11 cellular contexts compared by ENCODE assay signal in genomic region chr2:47155091-47155876, GRCh38. TPM values are rescaled to one million over a fixed set of nuclear protein-coding genes. Genes with fewer than 3 reads are reported as not detected.
DNase-seq lines count a peak whose midpoint lies in the region; ATAC-seq, FAIRE-seq and TF ChIP-seq lines count a peak whose summit lies in the region.
"Had no signal": no experiment of that assay in that cellular context is flagged by ENCODE, and none has a peak within 500 bp of the region (broad histone marks: within the 10 kb centered on the region; RNA-seq: fewer than 3 reads in every experiment).

Gene STPG4, minus strand, starts transcription at chr2:47155308. Its CDS starts 57 bp downstream, at chr2:47155251.

- H3K36me3 Mint-ChIP-seq in CD4-positive, alpha-beta T cell (ENCODE audit: low read depth): peaks cover 68% of the 10 kb centered on the region
- H3K36me3 Mint-ChIP-seq in immature natural killer cell: peaks cover 17 to 26% (median 18%) of the 10 kb centered on the region in 3 donors

- H3K9me3 Mint-ChIP-seq in CD4-positive, alpha-beta T cell: no peaks in the 10 kb centered on the region
- peaks cover 0 to 2% (median 0%) of the 10 kb centered on the region in 6 donors for H3K9me3 Mint-ChIP-seq in immature natural killer cell
- H3K9me3 Mint-ChIP-seq: activated naive CD4-positive, alpha-beta T cell treated with anti-CD3 and anti-CD28 coated beads, Interleukin-2, amount 50 U/mL, for 24 hours had no signal

- no peak within 1 kb of the TSS for H3K27ac ChIP-seq in CD4-positive, alpha-beta T cell (ENCODE audit: low read depth, low read length)

- DNase-seq in CD4-positive, alpha-beta T cell: no peak
- DNase-seq in GM19239 (ENCODE audit: insufficient read length, low spot score) (peak; percentile 20), immature natural killer cell (peak in 2 of 3 donors; percentile 26 to 39), COLO829 (ENCODE audit: low spot score) (no peak), NCI-H1930 (lab: John Stamatoyannopoulos, UW) (no peak)
- DNase-seq: effector memory CD4-positive, alpha-beta T cell had no signal

- H3K27me3 ChIP-seq in CD4-positive, alpha-beta T cell (ENCODE audit: control insufficient read depth, insufficient read depth, low read length): no peaks in the 10 kb centered on the region

- peak; percentile 47 for FAIRE-seq in GM19239 (lab: Jason Lieb, UNC)
- FAIRE-seq: RCC 7860 had no signal

- H3K9me3 ChIP-seq in CD4-positive, alpha-beta T cell (ENCODE audit: control insufficient read depth, low read length): no peaks in the 10 kb centered on the region

- no peak for TF ChIP-seq CTCF in CD4-positive, alpha-beta T cell (IDR thresholded peaks at IDR 0.05)

- CTCF ChIA-PET in CD4-positive, alpha-beta T cell (lab: Charles Lee): no interaction called here

- H3K4me3 Mint-ChIP-seq in CD4-positive, alpha-beta T cell: no peak within 1 kb of the TSS
- peak within 1 kb of the TSS; percentile 19 to 76 (median 48) for H3K4me3 Mint-ChIP-seq in immature natural killer cell
- H3K4me3 Mint-ChIP-seq: activated naive CD4-positive, alpha-beta T cell treated with anti-CD3 and anti-CD28 coated beads, Interleukin-2, amount 50 U/mL, for 24 hours had no signal

- POLR2A ChIA-PET in CD4-positive, alpha-beta T cell (lab: Charles Lee): no interaction called here

- no peaks in the 10 kb centered on the region for H3K27me3 Mint-ChIP-seq in CD4-positive, alpha-beta T cell
- no peaks in the 10 kb centered on the region for H3K27me3 Mint-ChIP-seq in immature natural killer cell (ENCODE audit: low read depth in 3 of 3)
- H3K27me3 Mint-ChIP-seq: activated naive CD4-positive, alpha-beta T cell treated with anti-CD3 and anti-CD28 coated beads, Interleukin-2, amount 50 U/mL, for 24 hours had no signal

- no peak for ATAC-seq in CD4-positive, alpha-beta T cell (ENCODE audit: poor library complexity)
- peak; percentile 42 for ATAC-seq in SK-N-SH treated with all-trans-retinoic acid at 6 μM for 48 hours
- ATAC-seq in GM19455 (IDR thresholded peaks at IDR 0.05; ENCODE audit: unreplicated experiment): no peak
- no peak for ATAC-seq in GM19324 (IDR thresholded peaks at IDR 0.05; ENCODE audit: low FRiP score, unreplicated experiment)

- intact Hi-C loops in CD4-positive, alpha-beta T cell (cut with DNase I, micrococcal nuclease): no loop called here

- H3K4me1 Mint-ChIP-seq in CD4-positive, alpha-beta T cell (ENCODE audit: low read depth): no peaks in the 10 kb centered on the region
- peaks cover 28 to 31% of the 10 kb centered on the region in 2 donors for H3K4me1 Mint-ChIP-seq in immature natural killer cell

- H3K27ac Mint-ChIP-seq in CD4-positive, alpha-beta T cell: peak within 1 kb of the TSS; percentile 29
- peak within 1 kb of the TSS; percentile 63 to 90 (median 74) for H3K27ac Mint-ChIP-seq in immature natural killer cell
- H3K27ac Mint-ChIP-seq: activated naive CD4-positive, alpha-beta T cell treated with anti-CD3 and anti-CD28 coated beads, Interleukin-2, amount 50 U/mL, for 24 hours had no signal

TF ChIP-seq in SK-N-SH treated with all-trans-retinoic acid at 6 μM for 48 hours, 23 proteins besides CTCF, POLR2A, EP300 and RAD21:
- TF ChIP-seq ZNF70 (CRISPR knock-in tag; IDR thresholded peaks at IDR 0.05) (no peak), PATZ1 (CRISPR knock-in tag; IDR thresholded peaks at IDR 0.05; ENCODE audit: borderline replicate concordance) (no peak), CSDC2 (CRISPR knock-in tag; IDR thresholded peaks at IDR 0.05) (no peak), POU6F1 (CRISPR knock-in tag; IDR thresholded peaks at IDR 0.05; ENCODE audit: borderline replicate concordance, low read depth) (no peak), SNAI2 (CRISPR knock-in tag; IDR thresholded peaks at IDR 0.05) (no peak)

RNA-seq across cellular contexts. Expression of gene STPG4, which starts in this region (rescaled TPM):
- total RNA-seq in CD4-positive, alpha-beta T cell: not detected
- polyA plus RNA-seq in immature natural killer cell: under 1 TPM in 1 of 3 donors, not detected in 2; 0.24 TPM

Comparison
In these comparisons a context has a peak if more than half of its experiments do, and no peak if none do; other contexts are left out.
1. Peak in DNase-seq in immature natural killer cell; RNA of the gene not detected or under 1 TPM.